ENCODE assay signal across 8 cellular contexts in genomic region chr20:45910670-45911485, GRCh38. TPM values are rescaled to one million over a fixed set of nuclear protein-coding genes. Genes with fewer than 3 reads are reported as not detected.
DNase-seq lines count a peak whose midpoint lies in the region; ATAC-seq and TF ChIP-seq lines count a peak whose summit lies in the region.

No MANE protein-coding gene starts in this region.

- peaks cover 40% of the 10 kb centered on the region for H3K4me1 ChIP-seq in OCI-LY3 (ENCODE audit: low read length)
- H3K4me1 ChIP-seq in esophagus squamous epithelium, result peaks cover 0 to 46% (median 25%) of the 10 kb centered on the region in 3 donors
- H3K4me1 ChIP-seq in muscle layer of duodenum (ENCODE audit: control insufficient read depth in 1 of 2, insufficient read depth in 2 of 2, low read length in 2 of 2), result peaks cover 0 to 17% of the 10 kb centered on the region in 2 donors

- H3K4me3 ChIP-seq in OCI-LY3 (ENCODE audit: low read length) (peak overlapping the region; percentile 73), esophagus squamous epithelium (peak overlapping the region; percentile 41 to 79 (median 54)), muscle layer of duodenum (ENCODE audit: low read depth in 1 of 2, low read length in 2 of 2) (peak overlapping the region; percentile 72 to 84)

- H3K79me2 ChIP-seq in OCI-LY3 (ENCODE audit: low read length), result no peaks in the 10 kb centered on the region; the same call in 1 of the 2 replicates

- TF ChIP-seq POLR2A in GM19193 (IDR thresholded peaks at IDR 0.05; ENCODE audit: extremely low read depth, insufficient read depth, insufficient read length), result peak; percentile 44
- TF ChIP-seq POLR2A in esophagus squamous epithelium (IDR thresholded peaks at IDR 0.05), result peak in 2 of 4 donors; percentile 43 to 78

- peak; percentile 94 for DNase-seq in Ammon's horn (ENCODE audit: low spot score)
- DNase-seq in activated T-cell treated with anti-CD3 and anti-CD28 coated beads, Interleukin-2, amount 50 U/mL, for 1 hour, result peak; percentile 89
- peak; percentile 93 for DNase-seq in esophagus squamous epithelium (lab: John Stamatoyannopoulos, UW)
- peak; percentile 76 to 80 for DNase-seq in stimulated activated CD8-positive, alpha-beta memory T cell treated with anti-CD3 and anti-CD28 coated beads, Interleukin-7, amount 100 ng/mL, for 1 hour (ENCODE audit: low read depth in 2 of 2)

- no peaks in the 10 kb centered on the region for H3K27me3 ChIP-seq in OCI-LY3 (ENCODE audit: low read depth, low read length)
- no peaks in the 10 kb centered on the region for H3K27me3 ChIP-seq in esophagus squamous epithelium
- H3K27me3 ChIP-seq in muscle layer of duodenum (ENCODE audit: low read depth, low read length), result no peaks in the 10 kb centered on the region

- peak overlapping the region; percentile 77 for H3K9ac ChIP-seq in OCI-LY3 (ENCODE audit: low read length)

- no peaks in the 10 kb centered on the region for H4K20me1 ChIP-seq in OCI-LY3 (ENCODE audit: insufficient read depth, low read length)

- H3K36me3 ChIP-seq in OCI-LY3 (replicated peaks; ENCODE audit: low read depth, low read length) (no peaks in the 10 kb centered on the region), esophagus squamous epithelium (peaks cover 0 to 26% (median 0%) of the 10 kb centered on the region in 3 donors), muscle layer of duodenum (ENCODE audit: control insufficient read depth in 1 of 2, insufficient read depth in 2 of 2, low read length in 2 of 2) (peaks cover 4 to 7% of the 10 kb centered on the region in 2 donors)

- H3K9me3 ChIP-seq in OCI-LY3 (ENCODE audit: insufficient read depth, low read length) (no peaks in the 10 kb centered on the region), esophagus squamous epithelium (no peaks in the 10 kb centered on the region), muscle layer of duodenum (ENCODE audit: control insufficient read depth in 1 of 2, low read length in 2 of 2) (no peaks in the 10 kb centered on the region)

- peak overlapping the region; percentile 92 for H3K4me2 ChIP-seq in OCI-LY3 (ENCODE audit: low read length)

- H3K27ac ChIP-seq in OCI-LY3 (ENCODE audit: low read length) (peak overlapping the region; percentile 69), esophagus squamous epithelium (peak overlapping the region; percentile 80 to 93 (median 86)), muscle layer of duodenum (ENCODE audit: low read length) (peak overlapping the region; percentile 67)

- peak; percentile 88 for ATAC-seq in HG03378 (IDR thresholded peaks at IDR 0.05; ENCODE audit: unreplicated experiment)

- H2AFZ ChIP-seq in OCI-LY3 (ENCODE audit: low read depth, low read length), result no peak overlapping the region

- intact Hi-C loops in esophagus squamous epithelium (cut with DNase I), result no loop called here

- TF ChIP-seq CTCF in OCI-LY3 (IDR thresholded peaks at IDR 0.05; ENCODE audit: low read depth, low read length) (no peak), esophagus squamous epithelium (IDR thresholded peaks at IDR 0.05) (no peak)

- WGBS in esophagus squamous epithelium, 2 donors, result 4 to 6% methylated on average over 21 to 28 of the region's 43 CpGs

RNA-seq across cellular contexts. Expression of gene PLTP, which starts 1.1 kb away (rescaled TPM):
- 100 to 1,000 TPM in 2 of 4 donors, 10 to 100 TPM in 1, 1 to 10 TPM in 1; 5.9 to 248 (median 92.6) TPM for total RNA-seq in esophagus squamous epithelium

RNA-seq across cellular contexts. Expression of gene CTSA, which starts 19.7 kb away (rescaled TPM):
- total RNA-seq in esophagus squamous epithelium, result 10 to 100 TPM; 44.5 to 74.8 (median 56.8) TPM

RNA-seq across cellular contexts. Expression of gene NEURL2, which starts 19.9 kb away (rescaled TPM):
- 1 to 10 TPM; 4.1 to 6.5 (median 5.5) TPM for total RNA-seq in esophagus squamous epithelium

RNA-seq across cellular contexts. Expression of gene SPATA25, which starts 23.5 kb away (rescaled TPM):
- total RNA-seq in esophagus squamous epithelium, result 1 to 10 TPM in 2 of 4 donors, not detected in 2; 1.1 to 1.3 TPM

RNA-seq across cellular contexts. Expression of gene PCIF1, which starts 23.6 kb away (rescaled TPM):
- total RNA-seq in esophagus squamous epithelium, result 10 to 100 TPM; 10.4 to 36.8 (median 16.4) TPM

Comparison
In these comparisons a context has a peak if more than half of its experiments do, and no peak if none do; other contexts are left out.
1. Peak in every context shown above with its lines: DNase-seq, ATAC-seq, H3K4me3 ChIP-seq and H3K27ac ChIP-seq.